In the genomic region with DNA sequence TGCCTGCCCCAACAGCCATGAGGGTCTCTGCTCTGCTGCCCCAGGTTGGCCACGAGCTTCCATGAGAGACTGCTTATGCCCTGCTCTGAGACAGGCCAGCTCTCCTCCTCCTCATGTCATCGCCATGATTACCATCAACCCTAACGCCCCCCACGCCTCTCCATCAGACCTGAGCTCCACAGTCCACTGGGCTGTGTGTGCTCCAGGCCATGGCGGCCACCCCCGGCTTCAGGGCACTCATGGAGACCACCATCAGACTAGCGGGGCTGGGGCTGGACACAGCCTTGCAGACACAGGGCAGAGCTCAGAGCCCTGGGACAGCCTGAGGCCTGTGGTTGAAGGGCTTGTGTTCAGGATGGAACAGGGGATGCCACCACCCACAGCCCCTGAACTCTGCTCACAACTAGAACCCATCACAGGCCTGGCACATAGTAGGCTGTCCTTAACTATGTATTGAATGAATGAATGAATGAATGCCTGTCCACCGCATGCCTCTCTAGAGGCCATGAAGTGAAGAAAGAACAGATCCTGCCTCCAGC, we compare ENCODE assay signal across 31 cellular contexts. TPM values are rescaled to one million over a fixed set of nuclear protein-coding genes. Genes with fewer than 3 reads are reported as not detected.
"Had no signal": no experiment of that assay in that cellular context is flagged by ENCODE, and none has a peak within 500 bp of the region (broad histone marks: within the 10 kb centered on the region; RNA-seq: fewer than 3 reads in every experiment).

No MANE protein-coding gene starts in this region.

- H2AFZ ChIP-seq: hepatocyte had no signal

- H3K9ac ChIP-seq: parathyroid adenoma had no signal

- DNase-seq: colonic mucosa; effector CD8-positive, alpha-beta T cell; endodermal cell; foreskin fibroblast; gastrocnemius medialis; head of caudate nucleus; kidney glomerular epithelial cell; left colon; natural killer cell; stimulated activated CD4-positive, alpha-beta T cell treated with anti-CD3 and anti-CD28 coated beads, Interleukin-12 subunit alpha, Interleukin-12 subunit beta, amount 100 ng/mL, for 4 hours; stimulated activated CD4-positive, alpha-beta T cell treated with anti-CD3 and anti-CD28 coated beads, Interleukin-2, amount 100 ng/mL, for 24 hours; stimulated activated CD4-positive, alpha-beta T cell treated with anti-CD3 and anti-CD28 coated beads, Interleukin-4, amount 100 ng/mL, for 24 hours; stimulated activated naive CD4-positive, alpha-beta T cell treated with Interleukin-2 at 50 U/mL for 16 hours; tibial artery had no signal

- H3K9me3 ChIP-seq: colonic mucosa, gastrocnemius medialis, lower lobe of right lung, neutrophil, prostate gland, right atrium auricular region, testis, tibial artery had no signal

- H3K36me3 ChIP-seq: colonic mucosa, gastrocnemius medialis, lower lobe of right lung, neutrophil, prostate gland, right atrium auricular region, tibial artery had no signal

- H3K27ac ChIP-seq: colonic mucosa, epithelial cell of prostate, gastrocnemius medialis, hepatocyte, lower lobe of right lung, neutrophil, parathyroid adenoma, prostate gland, right atrium auricular region, testis, tibial artery had no signal

- ATAC-seq: gastrocnemius medialis; left colon; natural killer cell; stimulated activated effector memory CD8-positive, alpha-beta T cell treated with anti-CD3 and anti-CD28 coated beads, Interleukin-12 subunit alpha, Interleukin-12 subunit beta, amount 100 ng/mL, for 72 hours had no signal

- H3K4me3 ChIP-seq: colonic mucosa, gastrocnemius medialis, hepatocyte, lower lobe of right lung, prostate gland, right atrium auricular region, smooth muscle cell, testis, tibial artery had no signal

- H3K4me2 ChIP-seq: hepatocyte, smooth muscle cell had no signal

- H3K4me1 ChIP-seq: colonic mucosa, gastrocnemius medialis, parathyroid adenoma, prostate gland, right atrium auricular region, tibial artery had no signal

- H3K27me3 ChIP-seq: colonic mucosa, gastrocnemius medialis, hepatocyte, neutrophil, right atrium auricular region, testis had no signal

RNA-seq across cellular contexts. Expression of gene CNGB1, which starts 14.6 kb away (rescaled TPM):
- total RNA-seq: chondrocyte, gastrocnemius medialis, glomerular endothelial cell, hepatocyte, left ventricle myocardium superior, mononuclear cell, natural killer cell, omental fat pad, right atrium auricular region, sciatic nerve, smooth muscle cell had no signal
- polyA plus RNA-seq: hepatocyte, smooth muscle cell, urinary bladder had no signal
